ENCODE assay signal across 8 cellular contexts in genomic region chr3:32401541-32402052, GRCh38. TPM values are rescaled to one million over a fixed set of nuclear protein-coding genes. Genes with fewer than 3 reads are reported as not detected.
A peak's percentile ranks its signal among the peaks of the same experiment; 100 is the strongest.
DNase-seq lines count a peak whose midpoint lies in the region; ATAC-seq, FAIRE-seq and TF ChIP-seq lines count a peak whose summit lies in the region.

No MANE protein-coding gene starts in this region.

- peak; percentile 66 for ATAC-seq in HG02943 (IDR thresholded peaks at IDR 0.05; ENCODE audit: low read depth, unreplicated experiment)
- ATAC-seq in HepG2: peak; percentile 96

- BruUV-seq in HepG2 (replicated peaks; lab: Mats Ljungman, UMichigan): TSS peak; percentile 83

- peak; percentile 55; the same call in 1 of the 2 replicates for TF ChIP-seq RAD21 in HepG2 (CRISPR knock-in tag; IDR thresholded peaks at IDR 0.05)

- WGBS in HepG2 (ENCODE audit: low lambda C conversion rate): 3% methylated on average over 9 of the region's 40 CpGs

- H3K4me3 ChIP-seq in dorsolateral prefrontal cortex (peak overlapping the region; percentile 19 to 66 (median 50)), HepG2 (replicated peaks in 1 of 3; ENCODE audit: insufficient read depth in 1 of 3, low read depth in 2 of 3, low read length in 3 of 3) (peak overlapping the region; percentile 69 to 75 (median 73))

- H3K4me2 ChIP-seq in HepG2 (ENCODE audit: low read depth, low read length): peak overlapping the region; percentile 73

- in situ Hi-C loops in HepG2 (cut with HindIII; ENCODE audit: extremely low pct_ligation_motif_present, low pct_unique_long_range_greater_than_20kb): no loop called here

- H2AFZ ChIP-seq in HepG2 (ENCODE audit: low read length): no peak overlapping the region

- H3K9ac ChIP-seq in HepG2 (ENCODE audit: insufficient read depth, low read depth, low read length): peak overlapping the region; percentile 84

- H3K27ac ChIP-seq in dorsolateral prefrontal cortex (peak overlapping the region in 52 of 59 donors; percentile 6 to 89 (median 67)), HepG2 (ENCODE audit: extremely low read length, insufficient read depth, low read length) (peak overlapping the region; percentile 87)

- no peaks in the 10 kb centered on the region for H3K27me3 ChIP-seq in dorsolateral prefrontal cortex
- no peaks in the 10 kb centered on the region for H3K27me3 ChIP-seq in HepG2 (ENCODE audit: control insufficient read depth in 1 of 2, insufficient read depth in 2 of 2, low read length in 2 of 2)

- no peak for DNase-seq in GM18507 (ENCODE audit: extremely low spot score, insufficient read length, low read depth)
- peak; percentile 67 for DNase-seq in NCI-H524 treated with DMSO at 0.1 percent for 48 hours (lab: John Stamatoyannopoulos, UW)
- DNase-seq in activated CD4-positive, alpha-beta T cell treated with anti-CD3 and anti-CD28 coated beads, Interleukin-2, amount 50 U/mL, for 1 hour: peak; percentile 61
- DNase-seq in dorsolateral prefrontal cortex: peak; percentile 54 to 91 (median 66)
- DNase-seq in HepG2 (ENCODE audit: low spot score): peak; percentile 46
- DNase-seq in stimulated activated CD4-positive, alpha-beta T cell treated with anti-CD3 and anti-CD28 coated beads, Interleukin-1b, Interleukin-23, amount 100 ng/mL, for 48 hours: peak; percentile 49
- DNase-seq in NCI-H774 (lab: John Stamatoyannopoulos, UW): no peak

- peaks cover 3% of the 10 kb centered on the region; the same call in 1 of the 2 replicates for H4K20me1 ChIP-seq in HepG2 (ENCODE audit: insufficient read depth, low read length)

- CTCF ChIA-PET in HepG2 (lab: Yijun Ruan, JAX; ENCODE audit: low intra/inter-chr PET ratio, low total read pairs): no interaction called here

- TF ChIP-seq EP300 in HepG2 (IDR thresholded peaks at IDR 0.05; ENCODE audit: low read depth in 2 of 2, low read length in 2 of 2) (no peak), HepG2 (CRISPR knock-in tag; IDR thresholded peaks at IDR 0.05; ENCODE audit: borderline replicate concordance) (no peak)

- FAIRE-seq in GM18507 (lab: Jason Lieb, UNC) (peak; percentile 76), HepG2 (lab: Jason Lieb, UNC) (no peak)

- intact Hi-C loops in dorsolateral prefrontal cortex (cut with DNase I): no loop called here
- intact Hi-C loops in HepG2 (cut with micrococcal nuclease; ENCODE audit: unreplicated experiment): loop anchor here (1.0 kb wide), 1 partner anchor 163 kb away; the partner anchor contains the start of gene CMTM8

- peak in 1 of 2 experiments; percentile 33; a peak in 1 of 4 replicates for TF ChIP-seq POLR2A in HepG2 (IDR thresholded peaks at IDR 0.05; ENCODE audit: insufficient read depth in 1 of 2, low read depth in 2 of 2, low read length in 2 of 2)

- no peaks in the 10 kb centered on the region for H3K9me3 ChIP-seq in HepG2 (ENCODE audit: low read length)

- TF ChIP-seq CTCF in dorsolateral prefrontal cortex (IDR thresholded peaks at IDR 0.05 in 54 of 56, conservative IDR thresholded peaks at IDR 0.05 in 2 of 56; ENCODE audit: low read depth in 1 of 56, partially characterized antibody in 56 of 56) (peak in 12 of 56 donors; percentile 8 to 30 (median 14)), HepG2 (CRISPR knock-in tag; IDR thresholded peaks at IDR 0.05) (no peak)

- H3K79me2 ChIP-seq in HepG2 (ENCODE audit: insufficient read depth, low read length): peaks cover 36% of the 10 kb centered on the region

- POLR2A ChIA-PET in HepG2 (lab: Yijun Ruan, JAX): interaction anchor here (1.1 kb wide), 1 partner anchor 10 kb away, joined by 4 read pairs; the partner anchor contains the start of gene CMTM7

- peaks cover 51% of the 10 kb centered on the region for H3K4me1 ChIP-seq in HepG2 (ENCODE audit: insufficient read depth, low read length)

- peaks cover 0 to 6% of the 10 kb centered on the region in 2 experiments; a peak in 1 of 5 replicates for H3K36me3 ChIP-seq in HepG2 (replicated peaks in 1 of 2; ENCODE audit: control insufficient read depth in 1 of 2, insufficient read depth in 2 of 2, low read length in 2 of 2)

TF ChIP-seq in HepG2, 621 proteins besides CTCF, POLR2A, EP300 and RAD21 (continues in another document):
- no peak for TF ChIP-seq ZFP62 (CRISPR knock-in tag; IDR thresholded peaks at IDR 0.05)
- peak; percentile 75; the same call in 1 of the 2 replicates for TF ChIP-seq ZNF20 (CRISPR knock-in tag; IDR thresholded peaks at IDR 0.05)
- TF ChIP-seq ZSCAN31 (CRISPR knock-in tag; IDR thresholded peaks at IDR 0.05; ENCODE audit: low read depth): no peak; the same call in none of the 2 replicates
- TF ChIP-seq KDM5A (IDR thresholded peaks at IDR 0.05; ENCODE audit: borderline replicate concordance, low read length): no peak
- peak; percentile 79; the same call in 1 of the 2 replicates for TF ChIP-seq ZNF235 (CRISPR knock-in tag; IDR thresholded peaks at IDR 0.05; ENCODE audit: borderline replicate concordance)
- TF ChIP-seq NR0B2 (CRISPR knock-in tag; IDR thresholded peaks at IDR 0.05): 0 out of 2 replicates have a peak, but pooled peaks have one; percentile 61
- TF ChIP-seq ZNF382 (CRISPR knock-in tag; IDR thresholded peaks at IDR 0.05; ENCODE audit: borderline replicate concordance): no peak
- peak; percentile 7; the same call in 1 of the 2 replicates for TF ChIP-seq ZSCAN20 (CRISPR knock-in tag; IDR thresholded peaks at IDR 0.05; ENCODE audit: borderline replicate concordance)
- TF ChIP-seq SOX5 (CRISPR knock-in tag; IDR thresholded peaks at IDR 0.05; ENCODE audit: borderline replicate concordance): peak; percentile 38; the same call in 1 of the 2 replicates
- TF ChIP-seq POGZ (CRISPR knock-in tag; IDR thresholded peaks at IDR 0.05): peak; percentile 75
- TF ChIP-seq LCORL (IDR thresholded peaks at IDR 0.05): no peak
- TF ChIP-seq LCORL (CRISPR knock-in tag; IDR thresholded peaks at IDR 0.05): peak; percentile 62; the same call in 1 of the 2 replicates
- peak; percentile 61; the same call in 1 of the 2 replicates for TF ChIP-seq IKZF5 (CRISPR knock-in tag; IDR thresholded peaks at IDR 0.05)
- TF ChIP-seq ESRRA (CRISPR knock-in tag; IDR thresholded peaks at IDR 0.05; ENCODE audit: low read depth): peak; percentile 40; the same call in 1 of the 2 replicates
- peak; percentile 88; the same call in 1 of the 2 replicates for TF ChIP-seq ZNF33B (CRISPR knock-in tag; IDR thresholded peaks at IDR 0.05)
- TF ChIP-seq NKX3-1 (CRISPR knock-in tag; IDR thresholded peaks at IDR 0.05): peak; percentile 81; the same call in 1 of the 2 replicates
- TF ChIP-seq RELA (CRISPR knock-in tag; IDR thresholded peaks at IDR 0.05): no peak

RNA-seq across cellular contexts. Expression of gene CMTM7, which starts 9.9 kb away (rescaled TPM):
- total RNA-seq in dorsolateral prefrontal cortex: 1 to 10 TPM in 117 of 120 experiments, under 1 TPM in 3; 0.72 to 8.1 (median 2.9) TPM
- 16.3 and 20.9 TPM in 2 replicates for total RNA-seq in HepG2 (2016; rRNA removed; fragmentation: Illumina TruSeq; extraction: Trizol)
- total RNA-seq in HepG2 (2016; cell fraction: cytosol; rRNA removed; fragmentation: Illumina TruSeq; extraction: Trizol; ENCODE audit: low read depth): 22.9 and 35.2 TPM in 2 replicates
- 17.4 and 22.1 TPM in 2 replicates for total RNA-seq in HepG2 (2016; cell fraction: insoluble cytoplasmic fraction; rRNA removed; fragmentation: Illumina TruSeq; extraction: Trizol)
- total RNA-seq in HepG2 (2016; cell fraction: membrane; rRNA removed; fragmentation: Illumina TruSeq; extraction: Trizol): 31.5 and 35.8 TPM in 2 replicates
- 21.3 and 25.3 TPM in 2 replicates for total RNA-seq in HepG2 (2016; cell fraction: nucleus; rRNA removed; fragmentation: Illumina TruSeq; extraction: Trizol)
- 21.4 and 21.5 TPM in 2 replicates for polyA plus RNA-seq in HepG2 (2011; rRNA removed)
- polyA plus RNA-seq in HepG2 (2011; cell fraction: cytosol; rRNA removed): 18.5 and 26.0 TPM in 2 replicates
- 17.4 and 20.3 TPM in 2 replicates for polyA plus RNA-seq in HepG2 (2011; cell fraction: nucleus; rRNA removed)
- polyA plus RNA-seq in HepG2 (2012): 12.6 and 15.2 TPM in 2 replicates
- polyA plus RNA-seq in HepG2 (2016; cell fraction: cytosol; fragmentation: Illumina TruSeq; extraction: Trizol; ENCODE audit: low read depth): 65.0 and 80.4 TPM in 2 replicates
- 41.8 and 49.0 TPM in 2 replicates for polyA plus RNA-seq in HepG2 (2016; cell fraction: insoluble cytoplasmic fraction; fragmentation: Illumina TruSeq; extraction: Trizol; ENCODE audit: low read depth)
- polyA plus RNA-seq in HepG2 (2016; cell fraction: membrane; fragmentation: Illumina TruSeq; extraction: Trizol; ENCODE audit: low read depth): 78.5 and 84.2 TPM in 2 replicates
- polyA plus RNA-seq in HepG2 (2016; cell fraction: nucleus; fragmentation: Illumina TruSeq; extraction: Trizol; ENCODE audit: insufficient read depth, low read depth): 56.7 and 59.4 TPM in 2 replicates
- 0.16 and 25.3 TPM in 2 replicates for polyA minus RNA-seq in HepG2 (2011; rRNA and poly(A)+ RNA removed; ENCODE audit: low replicate concordance)
- polyA minus RNA-seq in HepG2 (2011; cell fraction: cytosol; rRNA and poly(A)+ RNA removed): 15.5 and 16.0 TPM in 2 replicates
- polyA minus RNA-seq in HepG2 (2011; cell fraction: nucleus; rRNA and poly(A)+ RNA removed): 11.4 and 13.4 TPM in 2 replicates

Comparison
In these comparisons a context has a peak if more than half of its experiments do, and no peak if none do; other contexts are left out.
1. DNase-seq: peak in NCI-H524 treated with DMSO at 0.1 percent for 48 hours (single experiment), activated CD4-positive, alpha-beta T cell treated with anti-CD3 and anti-CD28 coated beads, Interleukin-2, amount 50 U/mL, for 1 hour (single experiment), dorsolateral prefrontal cortex (10 of 10), HepG2 (single experiment) and stimulated activated CD4-positive, alpha-beta T cell treated with anti-CD3 and anti-CD28 coated beads, Interleukin-1b, Interleukin-23, amount 100 ng/mL, for 48 hours (single experiment); none in GM18507 (single experiment) and NCI-H774 (single experiment).